ENCODE assay signal across 8 cellular contexts in genomic region chr11:15941206-15941770, GRCh38.
DNase-seq lines count a peak whose midpoint lies in the region; ATAC-seq and TF ChIP-seq lines count a peak whose summit lies in the region.

No MANE protein-coding gene starts in this region.

- TF ChIP-seq CTCF in BE2C (IDR thresholded peaks at IDR 0.05; ENCODE audit: low read depth, low read length), result peak; percentile 16; the same call in 1 of the 2 replicates
- peak in 4 of 6 experiments; percentile 40 to 50 (median 42) for TF ChIP-seq CTCF in Peyer's patch (IDR thresholded peaks at IDR 0.05)
- peak in 3 of 4 experiments; percentile 25 to 74 (median 58) for TF ChIP-seq CTCF in gastroesophageal sphincter (IDR thresholded peaks at IDR 0.05)

- H3K36me3 ChIP-seq in BE2C, result no peaks in the 10 kb centered on the region
- H3K36me3 ChIP-seq in Peyer's patch, result no peaks in the 10 kb centered on the region
- H3K36me3 ChIP-seq in gastroesophageal sphincter, result no peaks in the 10 kb centered on the region

- H3K9me3 ChIP-seq in BE2C, result no peaks in the 10 kb centered on the region
- H3K9me3 ChIP-seq in Peyer's patch, result peaks cover 0 to under 1% (median 0%) of the 10 kb centered on the region in 4 donors
- peaks cover 0 to 3% (median 0%) of the 10 kb centered on the region in 3 donors for H3K9me3 ChIP-seq in gastroesophageal sphincter

- no peak for TF ChIP-seq POLR2A in Peyer's patch (IDR thresholded peaks at IDR 0.05)
- no peak for TF ChIP-seq POLR2A in gastroesophageal sphincter (IDR thresholded peaks at IDR 0.05)

- H3K4me3 ChIP-seq in BE2C (ENCODE audit: low read depth, low read length) (no peak overlapping the region), Peyer's patch (no peak overlapping the region), gastroesophageal sphincter (no peak overlapping the region)

- no peak overlapping the region for H3K27ac ChIP-seq in Peyer's patch
- H3K27ac ChIP-seq in gastroesophageal sphincter, result no peak overlapping the region

- H3K27me3 ChIP-seq in BE2C (no peaks in the 10 kb centered on the region), Peyer's patch (no peaks in the 10 kb centered on the region), gastroesophageal sphincter (no peaks in the 10 kb centered on the region)

- DNase-seq in BE2C, result no peak
- no peak for DNase-seq in Peyer's patch
- DNase-seq in smooth muscle cell of the brain vasculature (ENCODE audit: low read depth, low spot score), result peak; percentile 6
- no peak for DNase-seq in Ammon's horn (ENCODE audit: low spot score)
- DNase-seq in NCI-H1436 treated with DMSO at 0.1 percent for 48 hours (lab: John Stamatoyannopoulos, UW), result no peak

- no peak for TF ChIP-seq EP300 in gastroesophageal sphincter (IDR thresholded peaks at IDR 0.05)

- ATAC-seq in GM19438 (IDR thresholded peaks at IDR 0.05; ENCODE audit: low read depth, unreplicated experiment) (peak; percentile 75), gastroesophageal sphincter (no peak), GM18520 (IDR thresholded peaks at IDR 0.05; ENCODE audit: unreplicated experiment) (no peak)

- no peaks in the 10 kb centered on the region for H3K4me1 ChIP-seq in BE2C
- no peaks in the 10 kb centered on the region for H3K4me1 ChIP-seq in Peyer's patch
- H3K4me1 ChIP-seq in gastroesophageal sphincter, result peaks cover 0 to 24% (median 0%) of the 10 kb centered on the region in 3 donors

- WGBS in gastroesophageal sphincter (ENCODE audit: low coverage in 1 of 2), 2 donors, result 87% methylated on average over 3 of the region's 36 CpGs; no CpG with 5 or more reads in 1 of the 2 donors
